In the genomic region with DNA sequence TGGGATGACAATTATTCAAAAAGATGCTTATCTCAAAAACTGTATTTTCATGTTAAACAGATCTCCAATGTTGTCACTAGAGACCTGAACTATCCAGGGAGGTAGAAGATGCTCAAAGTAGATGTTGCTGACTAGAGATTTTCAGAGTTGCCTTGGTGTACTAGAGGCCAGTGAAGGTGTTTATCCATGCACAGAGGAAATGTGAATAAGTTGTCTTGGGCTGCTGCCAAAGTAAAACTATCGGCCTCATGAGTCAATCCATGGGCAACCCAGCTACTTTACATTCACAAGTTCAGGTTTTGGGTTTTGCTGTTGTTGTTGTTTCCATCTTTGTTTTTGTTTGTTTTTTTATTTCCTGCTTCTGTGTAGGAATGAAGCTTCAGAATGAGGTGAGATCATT, we compare ENCODE assay signal across 11 cellular contexts.
DNase-seq lines count a peak whose midpoint lies in the region; ATAC-seq lines count a peak whose summit lies in the region.
"Had no signal": no experiment of that assay in that cellular context is flagged by ENCODE, and none has a peak within 500 bp of the region (broad histone marks: within the 10 kb centered on the region; RNA-seq: fewer than 3 reads in every experiment).

No MANE protein-coding gene starts in this region.

- ATAC-seq in left lobe of liver: no peak
- ATAC-seq: sciatic nerve had no signal

- peak overlapping the region; percentile 28 for H3K27ac ChIP-seq in caudate nucleus (ENCODE audit: low read depth, low read length)
- H3K27ac ChIP-seq: KMS-11 had no signal

- peak; percentile 42 for DNase-seq in SIG-M5 treated with dmso at 0.1 percent for 504 hours (lab: John Stamatoyannopoulos, UW; ENCODE audit: unreplicated experiment)
- DNase-seq in SIG-M5 (lab: John Stamatoyannopoulos, UW): no peak
- peak; percentile 86 for DNase-seq in NCI-H226
- no peak for DNase-seq in caudate nucleus (lab: John Stamatoyannopoulos, UW)
- peak; percentile 45 for DNase-seq in non-pigmented ciliary epithelial cell (ENCODE audit: low read depth)
- DNase-seq in left lobe of liver (ENCODE audit: low spot score): no peak
- DNase-seq in Ammon's horn (ENCODE audit: low spot score): no peak
- DNase-seq in DMS53 (lab: John Stamatoyannopoulos, UW): no peak
- DNase-seq: activated B cell treated with CpG ODN at 0.5 μM for 24 hours had no signal

Comparison
In these comparisons a context has a peak if more than half of its experiments do, and no peak if none do; other contexts are left out.
1. DNase-seq: peak in SIG-M5 treated with dmso at 0.1 percent for 504 hours (single experiment), NCI-H226 (single experiment) and non-pigmented ciliary epithelial cell (single experiment); none in SIG-M5 (single experiment), caudate nucleus (0 of 61), left lobe of liver (single experiment), Ammon's horn (single experiment) and DMS53 (single experiment).